17 cellular contexts compared by ENCODE assay signal in genomic region chr9:110828148-110828730, GRCh38.
DNase-seq lines count a peak whose midpoint lies in the region; ATAC-seq, FAIRE-seq and TF ChIP-seq lines count a peak whose summit lies in the region.
"Had no signal": no experiment of that assay in that cellular context is flagged by ENCODE, and none has a peak within 500 bp of the region (broad histone marks: within the 10 kb centered on the region; RNA-seq: fewer than 3 reads in every experiment).

No MANE protein-coding gene starts in this region.

- H3K36me3 ChIP-seq in GM23338 (ENCODE audit: insufficient read depth): no peaks in the 10 kb centered on the region
- H3K36me3 ChIP-seq in brain microvascular endothelial cell (replicated peaks): no peaks in the 10 kb centered on the region
- no peaks in the 10 kb centered on the region for H3K36me3 ChIP-seq in PC-3 (ENCODE audit: low read depth, low read length)
- H3K36me3 ChIP-seq: lower lobe of right lung, SJCRH30 had no signal

- peaks cover 7% of the 10 kb centered on the region; the same call in 1 of the 2 replicates for H3K9me2 ChIP-seq in GM23338 (ENCODE audit: insufficient read depth)
- H3K9me2 ChIP-seq in PC-3 (replicated peaks; ENCODE audit: low read length): no peaks in the 10 kb centered on the region

- ATAC-seq in GM23338: no peak
- ATAC-seq in left cardiac atrium: peak; percentile 80 to 92
- ATAC-seq in PC-3: no peak
- ATAC-seq: activated T-cell treated with anti-CD3 and anti-CD28 coated beads, Interleukin-2, amount 50 U/mL, for 4 hours had no signal

- H3K4me3 Mint-ChIP-seq in GM23338: no peak overlapping the region
- H3K4me3 Mint-ChIP-seq: activated T-cell treated with anti-CD3 and anti-CD28 coated beads, Interleukin-2, amount 50 U/mL, for 4 hours; CD8-positive, alpha-beta memory T cell; central memory CD8-positive, alpha-beta T cell had no signal

- no peak overlapping the region for H3K27ac ChIP-seq in GM23338 (ENCODE audit: low read depth)
- no peak overlapping the region for H3K27ac ChIP-seq in brain microvascular endothelial cell
- no peak overlapping the region for H3K27ac ChIP-seq in PC-3 (ENCODE audit: low read length)
- H3K27ac ChIP-seq: lower lobe of right lung, SJCRH30 had no signal

- DNase-seq in GM23338 (ENCODE audit: low spot score): peak; percentile 11
- peak; percentile 46 for DNase-seq in brain microvascular endothelial cell
- peak; percentile 52 for DNase-seq in left cardiac atrium
- peak; percentile 76 for DNase-seq in superior temporal gyrus (ENCODE audit: extremely low spot score)
- DNase-seq in PC-3: no peak
- DNase-seq in NCI-H82 treated with DMSO at 0.1 percent for 48 hours (lab: John Stamatoyannopoulos, UW; ENCODE audit: unreplicated experiment): no peak
- no peak for DNase-seq in activated CD4-positive, alpha-beta T cell treated with anti-CD3 and anti-CD28 coated beads, Interleukin-2, amount 50 U/mL, for 4 hours
- DNase-seq in D721Med (ENCODE audit: insufficient read length, low spot score): no peak
- DNase-seq: activated CD4-positive, CD25-positive, alpha-beta regulatory T cell; activated T-cell treated with anti-CD3 and anti-CD28 coated beads, Interleukin-2, amount 50 U/mL, for 4 hours; CD8-positive, alpha-beta memory T cell; glutamatergic neuron; lower lobe of right lung; NCI-H446 treated with DMSO at 0.1 percent for 48 hours had no signal

- no peak overlapping the region for H3K9ac ChIP-seq in PC-3 (ENCODE audit: low read length)

- peaks cover 5% of the 10 kb centered on the region for H3K27me3 Mint-ChIP-seq in GM23338 (ENCODE audit: insufficient read depth, low read depth, poor library complexity)
- H3K27me3 Mint-ChIP-seq: central memory CD8-positive, alpha-beta T cell had no signal

- H3K4me2 ChIP-seq in GM23338 (no peak overlapping the region), PC-3 (ENCODE audit: low read length) (no peak overlapping the region)

- FAIRE-seq in D721Med (lab: Jason Lieb, UNC): no peak
- FAIRE-seq: GM19239 had no signal

- H3K79me2 ChIP-seq in GM23338 (replicated peaks; ENCODE audit: insufficient read depth) (no peaks in the 10 kb centered on the region), PC-3 (ENCODE audit: low read length) (no peaks in the 10 kb centered on the region)

- POLR2A ChIA-PET in PC-3 (lab: Charles Lee; ENCODE audit: unreplicated experiment): no interaction called here

- H4K20me1 ChIP-seq in GM23338 (replicated peaks; ENCODE audit: insufficient read depth) (no peaks in the 10 kb centered on the region), PC-3 (ENCODE audit: low read length) (no peaks in the 10 kb centered on the region)

- H3K4me3 ChIP-seq in GM23338 (no peak overlapping the region), brain microvascular endothelial cell (ENCODE audit: low read depth, low read length) (no peak overlapping the region), PC-3 (ENCODE audit: low read length) (no peak overlapping the region)
- H3K4me3 ChIP-seq: lower lobe of right lung, SJCRH30 had no signal

- no peak overlapping the region for H3K27ac Mint-ChIP-seq in GM23338
- H3K27ac Mint-ChIP-seq: CD8-positive, alpha-beta memory T cell had no signal

- H3K4me1 ChIP-seq in GM23338 (ENCODE audit: insufficient read depth) (peaks cover 6% of the 10 kb centered on the region), PC-3 (ENCODE audit: insufficient read depth, low read length) (0 out of 2 replicates have a peak, but pooled peaks cover 6% of the 10 kb centered on the region)
- H3K4me1 ChIP-seq: lower lobe of right lung, SJCRH30 had no signal

- in situ Hi-C loops in brain microvascular endothelial cell (cut with HindIII; ENCODE audit: low pct_ligation_motif_present, low sequenced_read_pairs): no loop called here

- H2AFZ ChIP-seq in GM23338 (no peak overlapping the region), PC-3 (ENCODE audit: low read length) (no peak overlapping the region)

- H3F3A ChIP-seq in GM23338 (replicated peaks; ENCODE audit: low read depth) (no peaks in the 10 kb centered on the region), PC-3 (ENCODE audit: low read length, unreplicated experiment) (no peaks in the 10 kb centered on the region)

- peaks cover 14% of the 10 kb centered on the region; the same call in 2 of the 3 replicates for H3K4me1 Mint-ChIP-seq in GM23338
- H3K4me1 Mint-ChIP-seq: CD8-positive, alpha-beta memory T cell; central memory CD8-positive, alpha-beta T cell had no signal

- H3K9me3 Mint-ChIP-seq in GM23338: peaks cover 10% of the 10 kb centered on the region; the same call in 2 of the 3 replicates

- TF ChIP-seq CTCF in GM23338 (conservative IDR thresholded peaks at IDR 0.05; ENCODE audit: low read depth in 2 of 2): no peak
- TF ChIP-seq CTCF in brain microvascular endothelial cell (IDR thresholded peaks at IDR 0.05; ENCODE audit: low read depth, low read length, missing control alignments): no peak
- no peak for TF ChIP-seq CTCF in PC-3 (conservative IDR thresholded peaks at IDR 0.05; ENCODE audit: low read depth, low read length)
- TF ChIP-seq CTCF in D721Med (IDR thresholded peaks at IDR 0.05; ENCODE audit: insufficient read depth, missing control alignments): no peak

- no peaks in the 10 kb centered on the region for H3K9me3 ChIP-seq in PC-3 (ENCODE audit: low read length)
- H3K9me3 ChIP-seq: lower lobe of right lung had no signal

- no TSS peak for BruUV-seq in PC-3 (replicated peaks; lab: Mats Ljungman, UMichigan)

- CTCF ChIA-PET in PC-3 (lab: Charles Lee): no interaction called here

- H3K36me3 Mint-ChIP-seq in GM23338 (ENCODE audit: low read depth): peaks cover 14% of the 10 kb centered on the region; the same call in 2 of the 3 replicates
- H3K36me3 Mint-ChIP-seq: CD8-positive, alpha-beta memory T cell had no signal

- H3K27me3 ChIP-seq in GM23338 (ENCODE audit: insufficient read depth): no peaks in the 10 kb centered on the region
- no peaks in the 10 kb centered on the region for H3K27me3 ChIP-seq in brain microvascular endothelial cell (replicated peaks)
- no peaks in the 10 kb centered on the region for H3K27me3 ChIP-seq in PC-3 (ENCODE audit: low read length)
- H3K27me3 ChIP-seq: SJCRH30 had no signal

- intact Hi-C loops in left cardiac atrium (cut with DNase I) (no loop called here), PC-3 (cut with micrococcal nuclease) (no loop called here)

TF ChIP-seq in GM23338, 12 proteins besides CTCF, POLR2A, EP300 and RAD21 (continues in another document):
- TF ChIP-seq ZNF114 (CRISPR knock-in tag; IDR thresholded peaks at IDR 0.05) (no peak), ZNF331 (CRISPR knock-in tag; IDR thresholded peaks at IDR 0.05; ENCODE audit: low read depth) (no peak), NANOG (IDR thresholded peaks at IDR 0.05; ENCODE audit: borderline replicate concordance) (no peak), EZH2phosphoT487 (IDR thresholded peaks at IDR 0.05; ENCODE audit: unreplicated experiment) (no peak), CREB1 (CRISPR knock-in tag; IDR thresholded peaks at IDR 0.05; ENCODE audit: low read depth) (no peak), REST (IDR thresholded peaks at IDR 0.05; ENCODE audit: unreplicated experiment) (peak; percentile 62), JUNB (IDR thresholded peaks at IDR 0.05; ENCODE audit: unreplicated experiment) (no peak)

Comparison
In these comparisons a context has a peak if more than half of its experiments do, and no peak if none do; other contexts are left out.
1. ATAC-seq: peak in left cardiac atrium (2 of 2); none in GM23338 (single experiment) and PC-3 (single experiment).
2. DNase-seq: peak in GM23338 (single experiment), brain microvascular endothelial cell (single experiment), left cardiac atrium (single experiment) and superior temporal gyrus (single experiment); none in PC-3 (single experiment), NCI-H82 treated with DMSO at 0.1 percent for 48 hours (single experiment), activated CD4-positive, alpha-beta T cell treated with anti-CD3 and anti-CD28 coated beads, Interleukin-2, amount 50 U/mL, for 4 hours (0 of 2) and D721Med (single experiment).